ENCODE assay signal across 1 cellular context in genomic region chr10:71613303-71613777, GRCh38.
TF ChIP-seq lines count a peak whose summit lies in the region.

No MANE protein-coding gene starts in this region.

TF ChIP-seq in HCT116, 20 proteins besides CTCF, POLR2A, EP300 and RAD21:
- TF ChIP-seq POLR2AphosphoS5 (IDR thresholded peaks at IDR 0.05; ENCODE audit: low read depth, low read length) (0 out of 2 replicates have a peak, but pooled peaks have one; percentile 30), SP1 (IDR thresholded peaks at IDR 0.05; ENCODE audit: low read depth) (0 out of 2 replicates have a peak, but pooled peaks have one; percentile 56), EGR1 (IDR thresholded peaks at IDR 0.05; ENCODE audit: low read depth) (no peak), SIN3A (IDR thresholded peaks at IDR 0.05; ENCODE audit: low read depth) (no peak), EZH2 (IDR thresholded peaks at IDR 0.05) (no peak), EZH2phosphoT487 (IDR thresholded peaks at IDR 0.05; ENCODE audit: borderline replicate concordance) (no peak), YY1 (IDR thresholded peaks at IDR 0.05; ENCODE audit: extremely low read depth, insufficient replicate concordance, low read depth, low read length) (no peak), SRF (IDR thresholded peaks at IDR 0.05; ENCODE audit: low read depth) (no peak), ZFX (IDR thresholded peaks at IDR 0.05) (no peak), CBX3 (IDR thresholded peaks at IDR 0.05; ENCODE audit: low read depth) (no peak), REST (IDR thresholded peaks at IDR 0.05; ENCODE audit: low read depth) (no peak), FOSL1 (IDR thresholded peaks at IDR 0.05; ENCODE audit: low read depth) (peak; percentile 42; the same call in 1 of the 2 replicates)
